ENCODE assay signal across 22 cellular contexts in the genomic region with DNA sequence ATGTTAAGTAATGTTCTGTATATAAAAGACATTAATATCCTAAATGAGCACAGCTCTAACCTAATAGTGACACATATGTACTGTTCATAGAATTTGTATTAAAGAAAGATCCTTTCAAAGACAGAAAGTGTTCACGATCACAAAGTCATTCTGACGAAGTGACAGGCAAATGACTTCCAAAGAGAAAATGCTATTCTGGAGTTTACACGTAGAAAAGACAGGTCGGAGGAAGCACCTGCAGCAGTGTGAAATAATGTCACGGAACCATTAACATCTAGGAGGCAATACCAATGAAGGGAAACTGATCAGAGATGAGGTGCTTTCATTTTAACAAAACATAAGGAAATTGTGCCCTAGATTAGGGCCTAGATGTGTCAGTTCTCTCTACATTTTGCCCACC.
DNase-seq lines count a peak whose midpoint lies in the region; ATAC-seq, FAIRE-seq and TF ChIP-seq lines count a peak whose summit lies in the region.
"Had no signal": no experiment of that assay in that cellular context is flagged by ENCODE, and none has a peak within 500 bp of the region (broad histone marks: within the 10 kb centered on the region; RNA-seq: fewer than 3 reads in every experiment).

No MANE protein-coding gene starts in this region.

- no peaks in the 10 kb centered on the region for H3F3A ChIP-seq in MM.1S (ENCODE audit: insufficient read depth, low read length)

- H4K20me1 ChIP-seq in BLaER1 treated with 17β-estradiol and CSF1 and Interleukin-3, amounts not matched to agents 10 nM and 100 nM, result no peaks in the 10 kb centered on the region
- H4K20me1 ChIP-seq in MM.1S (ENCODE audit: insufficient read depth, low read length), result no peaks in the 10 kb centered on the region
- no peaks in the 10 kb centered on the region for H4K20me1 ChIP-seq in OCI-LY7 (ENCODE audit: insufficient read depth, low read length)

- peaks cover 0 to 16% (median 7%) of the 10 kb centered on the region in 10 experiments; a peak in 15 of 20 replicates for H3K4me1 ChIP-seq in BLaER1 treated with 17β-estradiol and CSF1 and Interleukin-3, amounts not matched to agents 10 nM and 100 nM
- H3K4me1 ChIP-seq in MM.1S (ENCODE audit: low read length) (no peaks in the 10 kb centered on the region), endocrine pancreas (ENCODE audit: control insufficient read depth, insufficient read depth, low read length) (peaks cover 33% of the 10 kb centered on the region), OCI-LY7 (ENCODE audit: insufficient read depth, low read length, poor library complexity, severe bottlenecking) (no peaks in the 10 kb centered on the region)
- H3K4me1 ChIP-seq: A549, BE2C, Caco-2 had no signal

- BruUV-seq in OCI-LY7 (replicated peaks; lab: Mats Ljungman, UMichigan), result no TSS peak

- DNase-seq in MM.1S (peak; percentile 50), urothelium cell line (ENCODE audit: low spot score) (no peak), NCI-H2029 (lab: John Stamatoyannopoulos, UW) (no peak), OCI-LY7 (ENCODE audit: low spot score) (no peak)
- DNase-seq: 8988T; ACHN; BE2C; Caco-2; CD4-positive, CD25-positive, alpha-beta regulatory T cell; CD8-positive, alpha-beta T cell; DMS153; DND-41; H9 had no signal

- intact Hi-C loops in OCI-LY7 (cut with micrococcal nuclease; ENCODE audit: unreplicated experiment), result no loop called here

- ATAC-seq in GM21717 (IDR thresholded peaks at IDR 0.05; ENCODE audit: unreplicated experiment), result no peak
- ATAC-seq: A549; CD8-positive, alpha-beta T cell; GM23338; HCT116 had no signal

- POLR2A ChIA-PET in OCI-LY7 (lab: Charles Lee), result interaction anchor here (1.1 kb wide), 1 partner anchor 8 kb away, joined by 3 read pairs; no protein-coding TSS in a partner anchor

- H3K27ac ChIP-seq in BLaER1 treated with 17β-estradiol and CSF1 and Interleukin-3, amounts not matched to agents 10 nM and 100 nM, result no peak overlapping the region
- H3K27ac ChIP-seq in MM.1S (ENCODE audit: low read length) (peak overlapping the region; percentile 38; the same call in 1 of the 2 replicates), OCI-LY7 (ENCODE audit: low read depth, low read length, poor library complexity, severe bottlenecking) (no peak overlapping the region)
- H3K27ac ChIP-seq: A549, C4-2B had no signal

- peak overlapping the region in 8 of 11 experiments; percentile 1 to 44 (median 20); a peak in 9 of 22 replicates for H3K4me2 ChIP-seq in BLaER1 treated with 17β-estradiol and CSF1 and Interleukin-3, amounts not matched to agents 10 nM and 100 nM
- peak overlapping the region; percentile 41 for H3K4me2 ChIP-seq in MM.1S (ENCODE audit: low read depth, low read length)
- no peak overlapping the region for H3K4me2 ChIP-seq in OCI-LY7 (ENCODE audit: low read length)
- H3K4me2 ChIP-seq: A549, GM23338 had no signal

- H3K36me3 ChIP-seq in BLaER1 treated with 17β-estradiol and CSF1 and Interleukin-3, amounts not matched to agents 10 nM and 100 nM, result no peaks in the 10 kb centered on the region
- H3K36me3 ChIP-seq in MM.1S (replicated peaks; ENCODE audit: insufficient read depth, low read length) (no peaks in the 10 kb centered on the region), endocrine pancreas (ENCODE audit: control insufficient read depth, insufficient read depth, low read length) (no peaks in the 10 kb centered on the region), OCI-LY7 (ENCODE audit: insufficient read depth, low read length) (no peaks in the 10 kb centered on the region)
- H3K36me3 ChIP-seq: BE2C had no signal

- no peak for FAIRE-seq in urothelium cell line (lab: Jason Lieb, UNC)
- FAIRE-seq: A549, G401.6, GM12892 had no signal

- no peak overlapping the region for H3K9ac ChIP-seq in BLaER1 treated with 17β-estradiol and CSF1 and Interleukin-3, amounts not matched to agents 10 nM and 100 nM
- no peak overlapping the region for H3K9ac ChIP-seq in MM.1S (ENCODE audit: low read length)
- no peak overlapping the region for H3K9ac ChIP-seq in endocrine pancreas (ENCODE audit: control insufficient read depth, insufficient read depth, low read length)

- H2AFZ ChIP-seq in MM.1S (ENCODE audit: low read length) (no peak overlapping the region), OCI-LY7 (ENCODE audit: low read length) (no peak overlapping the region)
- H2AFZ ChIP-seq: GM23338 had no signal

- no peaks in the 10 kb centered on the region for H3K9me2 ChIP-seq in MM.1S (replicated peaks; ENCODE audit: insufficient read depth, low read length)
- H3K9me2 ChIP-seq in OCI-LY7 (ENCODE audit: insufficient read depth, low read length), result no peaks in the 10 kb centered on the region

- no peak overlapping the region for H3K4me3 ChIP-seq in BLaER1 treated with 17β-estradiol and CSF1 and Interleukin-3, amounts not matched to agents 10 nM and 100 nM
- H3K4me3 ChIP-seq in MM.1S (ENCODE audit: low read length) (peak overlapping the region; percentile 19; the same call in 1 of the 2 replicates), endocrine pancreas (ENCODE audit: control insufficient read depth, insufficient read depth, low read length) (peak overlapping the region; percentile 92), OCI-LY7 (ENCODE audit: low read depth, low read length, poor library complexity, severe bottlenecking) (no peak overlapping the region)
- H3K4me3 ChIP-seq: A549, GM23338 had no signal

- peaks cover 0 to 24% (median 0%) of the 10 kb centered on the region in 11 experiments; a peak in 3 of 22 replicates for H3K27me3 ChIP-seq in BLaER1 treated with 17β-estradiol and CSF1 and Interleukin-3, amounts not matched to agents 10 nM and 100 nM
- H3K27me3 ChIP-seq in MM.1S (replicated peaks; ENCODE audit: insufficient read depth, low read length) (no peaks in the 10 kb centered on the region), endocrine pancreas (ENCODE audit: control insufficient read depth, insufficient read depth, low read length) (no peaks in the 10 kb centered on the region)
- H3K27me3 ChIP-seq: BE2C had no signal

- CTCF ChIA-PET in OCI-LY7 (lab: Charles Lee; ENCODE audit: unreplicated experiment), result no interaction called here

- no peak for TF ChIP-seq CTCF in MM.1S (IDR thresholded peaks at IDR 0.05; ENCODE audit: low read length)
- no peak for TF ChIP-seq CTCF in OCI-LY7 (conservative IDR thresholded peaks at IDR 0.05; ENCODE audit: low read length)

- no peaks in the 10 kb centered on the region for H3K79me2 ChIP-seq in MM.1S (ENCODE audit: low read length)
- no peaks in the 10 kb centered on the region for H3K79me2 ChIP-seq in OCI-LY7 (ENCODE audit: insufficient read depth, low read depth, low read length)

- no peaks in the 10 kb centered on the region; a peak in 1 of 22 replicates for H3K9me3 ChIP-seq in BLaER1 treated with 17β-estradiol and CSF1 and Interleukin-3, amounts not matched to agents 10 nM and 100 nM (replicated peaks in 1 of 11)
- H3K9me3 ChIP-seq in MM.1S (replicated peaks; ENCODE audit: insufficient read depth, low read length), result no peaks in the 10 kb centered on the region
- H3K9me3 ChIP-seq in endocrine pancreas (ENCODE audit: control insufficient read depth, low read length), result no peaks in the 10 kb centered on the region
- no peaks in the 10 kb centered on the region for H3K9me3 ChIP-seq in OCI-LY7 (ENCODE audit: low read length)
- H3K9me3 ChIP-seq: A549, BE2C, Caco-2 had no signal

Comparison
In these comparisons a context has a peak if more than half of its experiments do, and no peak if none do; other contexts are left out.
1. H3K4me3 ChIP-seq: peak in MM.1S (single experiment) and endocrine pancreas (single experiment); none in BLaER1 treated with 17β-estradiol and CSF1 and Interleukin-3, amounts not matched to agents 10 nM and 100 nM (0 of 10) and OCI-LY7 (single experiment).